In the genomic region with DNA sequence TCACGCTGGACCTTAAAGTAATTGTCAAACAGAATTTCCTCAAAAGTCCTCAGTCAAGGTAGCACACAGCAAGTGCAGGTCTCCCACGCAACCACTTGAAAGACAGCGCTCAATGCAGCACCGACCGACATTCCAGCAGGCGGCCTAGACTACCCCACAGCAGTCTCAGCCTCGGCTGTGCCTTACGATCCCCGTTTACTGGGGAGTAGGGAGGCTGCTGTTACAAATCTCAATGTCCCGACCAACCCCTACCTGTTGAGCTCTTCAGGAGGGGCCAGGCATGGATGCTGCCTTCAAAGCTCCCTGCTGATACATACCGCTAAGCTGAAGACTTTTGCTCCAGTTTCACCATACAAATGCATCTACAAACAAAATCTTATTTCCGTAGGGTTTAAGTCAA, we compare ENCODE assay signal across 11 cellular contexts. TPM values are rescaled to one million over a fixed set of nuclear protein-coding genes. Genes with fewer than 3 reads are reported as not detected.
DNase-seq lines count a peak whose midpoint lies in the region; ATAC-seq, FAIRE-seq and TF ChIP-seq lines count a peak whose summit lies in the region.
"Had no signal": no experiment of that assay in that cellular context is flagged by ENCODE, and none has a peak within 500 bp of the region (broad histone marks: within the 10 kb centered on the region; RNA-seq: fewer than 3 reads in every experiment).

No MANE protein-coding gene starts in this region.

- no peak for FAIRE-seq in H54 (lab: Jason Lieb, UNC)
- FAIRE-seq: islet of Langerhans had no signal

- H3K27ac Mint-ChIP-seq in HFFc6 = peak overlapping the region; percentile 16; the same call in 1 of the 2 replicates

- H3K36me3 Mint-ChIP-seq in HFFc6 (ENCODE audit: low read depth) = peaks cover 11% of the 10 kb centered on the region

- no peak for ATAC-seq in GM19328 (IDR thresholded peaks at IDR 0.05; ENCODE audit: unreplicated experiment)
- no peak for ATAC-seq in GM21423 (IDR thresholded peaks at IDR 0.05; ENCODE audit: unreplicated experiment)

- H3K4me3 Mint-ChIP-seq in HFFc6 = no peak overlapping the region

- no peak for TF ChIP-seq CTCF in HFFc6 (IDR thresholded peaks at IDR 0.05)

- peaks cover 67% of the 10 kb centered on the region for H3K4me1 Mint-ChIP-seq in HFFc6 (ENCODE audit: low read depth)

- H3K9me3 Mint-ChIP-seq in HFFc6 = no peaks in the 10 kb centered on the region

- H3K27me3 Mint-ChIP-seq in HFFc6 (ENCODE audit: insufficient read depth) = no peaks in the 10 kb centered on the region; the same call in 1 of the 2 replicates

- DNase-seq in HFFc6 = no peak
- DNase-seq in activated CD4-positive, alpha-beta T cell treated with anti-CD3 and anti-CD28 coated beads, Interleukin-2, amount 50 U/mL, for 48 hours = peak; percentile 53 to 63
- peak; percentile 50 for DNase-seq in iPS-NIHi7 (ENCODE audit: extremely low spot score)
- peak; percentile 56 for DNase-seq in stimulated activated CD4-positive, alpha-beta T cell treated with anti-CD3 and anti-CD28 coated beads, Interleukin-4, amount 100 ng/mL, for 24 hours
- no peak for DNase-seq in glomerular visceral epithelial cell (ENCODE audit: extremely low spot score)
- DNase-seq in H54 (ENCODE audit: insufficient read length, low spot score) = no peak
- DNase-seq: effector memory CD4-positive, alpha-beta T cell; NCI-H1048 had no signal

- TF ChIP-seq POLR2A in H54 (IDR thresholded peaks at IDR 0.05; ENCODE audit: low read depth, low read length) = no peak

RNA-seq across cellular contexts. Expression of a gene that starts 21.8 kb away (rescaled TPM):
- total RNA-seq in HFFc6 (2021; fragmentation: NEBNext Ultra II Directional; extraction: Animal tissue kit (Norgen Biotek cat#: 25700)) = 10 to 100 TPM; 26.4 to 33.1 (median 28.1) TPM

RNA-seq across cellular contexts. Expression of a gene that starts 38.8 kb away (rescaled TPM):
- 1 to 10 TPM; 6.7 to 9.8 (median 8.4) TPM for total RNA-seq in HFFc6 (2021; fragmentation: NEBNext Ultra II Directional; extraction: Animal tissue kit (Norgen Biotek cat#: 25700))

Comparison
In these comparisons a context has a peak if more than half of its experiments do, and no peak if none do; other contexts are left out.
1. DNase-seq: peak in activated CD4-positive, alpha-beta T cell treated with anti-CD3 and anti-CD28 coated beads, Interleukin-2, amount 50 U/mL, for 48 hours (2 of 2), iPS-NIHi7 (single experiment) and stimulated activated CD4-positive, alpha-beta T cell treated with anti-CD3 and anti-CD28 coated beads, Interleukin-4, amount 100 ng/mL, for 24 hours (single experiment); none in HFFc6 (single experiment), glomerular visceral epithelial cell (single experiment) and H54 (single experiment).